In genomic region chr6:42962096-42962495, GRCh38 we compare ENCODE assay signal across 20 cellular contexts. TPM values are rescaled to one million over a fixed set of nuclear protein-coding genes. Genes with fewer than 3 reads are reported as not detected.
A peak's percentile ranks its signal among the peaks of the same experiment; 100 is the strongest.
DNase-seq lines count a peak whose midpoint lies in the region; ATAC-seq and TF ChIP-seq lines count a peak whose summit lies in the region.
"Had no signal": no experiment of that assay in that cellular context is flagged by ENCODE, and none has a peak within 500 bp of the region (broad histone marks: within the 10 kb centered on the region; RNA-seq: fewer than 3 reads in every experiment).

No MANE protein-coding gene starts in this region.

- POLR2A ChIA-PET in naive thymus-derived CD8-positive, alpha-beta T cell (lab: Charles Lee), result interaction anchor here (0.8 to 1.5 kb wide), 2 partner anchors 32 to 182 kb away, joined by 3 to 4 read pairs; no protein-coding TSS in a partner anchor

- H3K27ac Mint-ChIP-seq in activated naive CD4-positive, alpha-beta T cell treated with anti-CD3 and anti-CD28 coated beads, Interleukin-2, amount 50 U/mL, for 24 hours, result no peak overlapping the region
- peak overlapping the region in 3 of 10 donors; percentile 29 to 77 (median 47) for H3K27ac Mint-ChIP-seq in naive thymus-derived CD8-positive, alpha-beta T cell
- H3K27ac Mint-ChIP-seq: CD4-positive, alpha-beta memory T cell had no signal

- peaks cover 8% of the 10 kb centered on the region for H3K36me3 Mint-ChIP-seq in activated naive CD4-positive, alpha-beta T cell treated with anti-CD3 and anti-CD28 coated beads, Interleukin-2, amount 50 U/mL, for 24 hours
- peaks cover 0 to 28% (median 0%) of the 10 kb centered on the region in 3 donors for H3K36me3 Mint-ChIP-seq in naive thymus-derived CD8-positive, alpha-beta T cell

- 86 to 95% (median 93%) methylated on average over 12 of the region's 12 CpGs for WGBS in spleen, 5 donors

- intact Hi-C loops in spleen (cut with DNase I; ENCODE audit: low total_unique reads), result no loop called here

- TF ChIP-seq CTCF in spleen (IDR thresholded peaks at IDR 0.05 in 8 of 11, conservative IDR thresholded peaks at IDR 0.05 in 3 of 11), result no peak

- TF ChIP-seq POLR2A in spleen (IDR thresholded peaks at IDR 0.05), result no peak

- ATAC-seq in naive thymus-derived CD8-positive, alpha-beta T cell, result no peak
- ATAC-seq in HG03196 (IDR thresholded peaks at IDR 0.05; ENCODE audit: unreplicated experiment), result no peak

- peak overlapping the region; percentile 36 for H3K4me3 Mint-ChIP-seq in activated naive CD4-positive, alpha-beta T cell treated with anti-CD3 and anti-CD28 coated beads, Interleukin-2, amount 50 U/mL, for 24 hours
- peak overlapping the region in 6 of 10 donors; percentile 16 to 93 (median 40) for H3K4me3 Mint-ChIP-seq in naive thymus-derived CD8-positive, alpha-beta T cell

- H3K27me3 Mint-ChIP-seq in activated naive CD4-positive, alpha-beta T cell treated with anti-CD3 and anti-CD28 coated beads, Interleukin-2, amount 50 U/mL, for 24 hours, result no peaks in the 10 kb centered on the region
- peaks cover 0 to 2% (median 0%) of the 10 kb centered on the region in 5 donors for H3K27me3 Mint-ChIP-seq in naive thymus-derived CD8-positive, alpha-beta T cell
- H3K27me3 Mint-ChIP-seq: CD4-positive, alpha-beta memory T cell had no signal

- peaks cover 11 to 21% (median 19%) of the 10 kb centered on the region in 6 donors for H3K4me1 ChIP-seq in spleen

- no peaks in the 10 kb centered on the region for H3K9me3 Mint-ChIP-seq in activated naive CD4-positive, alpha-beta T cell treated with anti-CD3 and anti-CD28 coated beads, Interleukin-2, amount 50 U/mL, for 24 hours
- no peaks in the 10 kb centered on the region for H3K9me3 Mint-ChIP-seq in naive thymus-derived CD8-positive, alpha-beta T cell
- H3K9me3 Mint-ChIP-seq: CD4-positive, alpha-beta memory T cell had no signal

- H3K36me3 ChIP-seq in SK-N-MC (ENCODE audit: insufficient read depth, low read length), result no peaks in the 10 kb centered on the region; the same call in 1 of the 2 replicates
- H3K36me3 ChIP-seq in spleen, result peaks cover 0 to 54% (median 34%) of the 10 kb centered on the region in 6 donors

- no peak overlapping the region for H3K4me3 ChIP-seq in SK-N-MC
- no peak overlapping the region for H3K4me3 ChIP-seq in spleen

- no peaks in the 10 kb centered on the region for H3K9me3 ChIP-seq in SK-N-MC (ENCODE audit: low read depth, low read length)
- no peaks in the 10 kb centered on the region for H3K9me3 ChIP-seq in spleen

- no peak for DNase-seq in activated naive CD4-positive, alpha-beta T cell (lab: John Stamatoyannopoulos, UW)
- DNase-seq in SK-N-MC (ENCODE audit: low read depth, low spot score) (no peak), spleen (peak; percentile 48), EL (no peak), HuH-7.5 (ENCODE audit: low spot score) (no peak)
- no peak for DNase-seq in naive thymus-derived CD8-positive, alpha-beta T cell
- DNase-seq: CD4-positive, alpha-beta memory T cell; DMS79; H7; KBM-7; NCI-H1105; NCI-H2081; NCI-H510A; NCI-H748 treated with DMSO at 0.1 percent for 48 hours; NK-92 treated with Interleukin-12 subunit alpha and Interleukin-12 subunit beta, amount 100 ng/mL, for 24 hours; Right ventricle myocardium superior had no signal

- H3K4me1 Mint-ChIP-seq in activated naive CD4-positive, alpha-beta T cell treated with anti-CD3 and anti-CD28 coated beads, Interleukin-2, amount 50 U/mL, for 24 hours, result peaks cover 17% of the 10 kb centered on the region
- H3K4me1 Mint-ChIP-seq in naive thymus-derived CD8-positive, alpha-beta T cell, result peaks cover 13 to 28% (median 21%) of the 10 kb centered on the region in 4 donors

- peaks cover 0 to 13% (median 0%) of the 10 kb centered on the region in 7 donors for H3K27me3 ChIP-seq in spleen (replicated peaks in 1 of 7)

- no peak overlapping the region for H3K9ac ChIP-seq in SK-N-MC (ENCODE audit: insufficient read length)

- H3K27ac ChIP-seq in SK-N-MC, result peak overlapping the region; percentile 42; the same call in 1 of the 2 replicates
- H3K27ac ChIP-seq in spleen, result no peak overlapping the region

RNA-seq across cellular contexts. Expression of gene GNMT, which starts 1.5 kb away (rescaled TPM):
- 1 to 10 TPM; 1.9 to 2.1 TPM for total RNA-seq in naive thymus-derived CD8-positive, alpha-beta T cell
- under 1 TPM in 2 of 3 donors, not detected in 1; 0.19 to 0.34 TPM for polyA plus RNA-seq in naive thymus-derived CD8-positive, alpha-beta T cell
- total RNA-seq in spleen, result 1 to 10 TPM in 6 of 7 donors, under 1 TPM in 1; 0.68 to 3.0 (median 2.0) TPM
- polyA plus RNA-seq in spleen, result 1 to 10 TPM; 1.2 to 2.3 (median 1.4) TPM

RNA-seq across cellular contexts. Expression of gene PEX6, which starts 16.9 kb away (rescaled TPM):
- total RNA-seq in naive thymus-derived CD8-positive, alpha-beta T cell, result 10 to 100 TPM; 34.5 to 38.3 TPM
- 10 to 100 TPM; 17.6 to 30.8 (median 23.6) TPM for polyA plus RNA-seq in naive thymus-derived CD8-positive, alpha-beta T cell
- total RNA-seq in spleen, result 10 to 100 TPM; 11.1 to 24.3 (median 19.8) TPM
- polyA plus RNA-seq in spleen, result 10 to 100 TPM; 12.7 to 25.5 (median 16.8) TPM

RNA-seq across cellular contexts. Expression of gene PPP2R5D, which starts 22.3 kb away (rescaled TPM):
- total RNA-seq in naive thymus-derived CD8-positive, alpha-beta T cell, result 10 to 100 TPM; 27.0 to 32.4 TPM
- 10 to 100 TPM; 11.6 to 29.8 (median 17.6) TPM for polyA plus RNA-seq in naive thymus-derived CD8-positive, alpha-beta T cell
- 10 to 100 TPM; 23.6 to 40.2 (median 27.7) TPM for total RNA-seq in spleen
- polyA plus RNA-seq in spleen, result 10 to 100 TPM; 15.3 to 18.1 (median 15.6) TPM

RNA-seq across cellular contexts. Expression of gene CNPY3, which starts 32.8 kb away (rescaled TPM):
- 100 to 1,000 TPM; 102 to 103 TPM for total RNA-seq in naive thymus-derived CD8-positive, alpha-beta T cell
- polyA plus RNA-seq in naive thymus-derived CD8-positive, alpha-beta T cell, result 100 to 1,000 TPM in 2 of 3 donors, 10 to 100 TPM in 1; 90.3 to 158 (median 124) TPM
- 100 to 1,000 TPM in 5 of 7 donors, 10 to 100 TPM in 2; 82.2 to 115 (median 109) TPM for total RNA-seq in spleen
- 100 to 1,000 TPM in 1 of 3 donors, 10 to 100 TPM in 2; 94.2 to 109 (median 97.9) TPM for polyA plus RNA-seq in spleen

RNA-seq across cellular contexts. Expression of gene PTCRA, which starts 46.2 kb away (rescaled TPM):
- total RNA-seq in naive thymus-derived CD8-positive, alpha-beta T cell, result not detected
- not detected for polyA plus RNA-seq in naive thymus-derived CD8-positive, alpha-beta T cell
- total RNA-seq in spleen, result 10 to 100 TPM in 1 of 7 donors, 1 to 10 TPM in 6; 3.2 to 15.5 (median 6.4) TPM
- 1 to 10 TPM; 1.1 to 2.9 (median 2.1) TPM for polyA plus RNA-seq in spleen
- total RNA-seq: A172; CD4-positive, alpha-beta memory T cell; H7; Right ventricle myocardium superior had no signal
- polyA plus RNA-seq: BJ; CD4-positive, alpha-beta memory T cell had no signal
